13 cellular contexts compared by ENCODE assay signal in the genomic region with DNA sequence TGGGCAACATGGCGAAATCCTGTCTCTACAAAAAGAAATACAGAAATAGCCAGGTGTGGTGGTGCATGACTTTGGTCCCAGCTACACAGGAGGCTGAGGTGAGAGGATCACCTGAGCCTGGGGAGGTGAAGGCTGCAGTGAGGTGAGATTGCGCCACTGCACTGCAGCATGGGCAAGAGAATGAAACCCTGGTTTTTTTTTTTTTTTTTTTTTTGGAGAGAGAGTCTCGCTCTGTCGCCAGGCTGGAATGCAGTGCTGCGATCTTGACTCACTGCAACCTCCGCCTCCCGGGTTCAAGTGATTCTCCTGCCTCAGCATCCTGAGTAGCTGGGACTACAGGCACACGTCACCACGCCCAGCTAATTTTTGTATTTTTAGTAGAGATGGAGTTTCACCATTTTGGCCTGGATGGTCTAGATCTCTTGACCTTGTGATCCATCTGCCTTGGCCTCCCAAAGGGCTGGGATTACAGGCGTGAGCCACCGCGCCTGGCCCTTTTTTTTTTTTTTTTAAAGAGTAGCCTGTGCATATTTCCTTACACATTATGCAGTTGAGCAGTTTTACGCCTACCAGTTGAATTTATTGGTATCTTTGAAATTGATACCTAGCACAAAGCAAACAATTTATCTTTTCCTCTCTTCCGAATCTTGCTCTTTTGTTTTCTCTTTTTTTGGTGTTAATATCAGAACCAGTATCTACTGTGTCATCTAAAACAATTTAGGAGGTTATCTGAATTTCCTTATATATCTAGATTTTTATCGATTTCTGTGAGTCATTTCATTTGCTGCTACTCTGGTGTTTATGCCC.
"Had no signal": no experiment of that assay in that cellular context is flagged by ENCODE, and none has a peak within 500 bp of the region (broad histone marks: within the 10 kb centered on the region; RNA-seq: fewer than 3 reads in every experiment).

No MANE protein-coding gene starts in this region.

- ATAC-seq: activated CD8-positive, alpha-beta T cell treated with anti-CD3 and anti-CD28 coated beads for 36 hours; body of pancreas; effector memory CD8-positive, alpha-beta T cell; heart left ventricle had no signal

- H3K4me3 ChIP-seq: body of pancreas, heart left ventricle, left ventricle myocardium inferior, prostate gland, right atrium auricular region, tibial nerve had no signal

- DNase-seq: activated B cell treated with CpG ODN at 0.5 μM for 24 hours; activated CD8-positive, alpha-beta T cell treated with anti-CD3 and anti-CD28 coated beads for 36 hours; activated naive CD4-positive, alpha-beta T cell treated with anti-CD3 and anti-CD28 coated beads for 36 hours; activated T-cell treated with anti-CD3 and anti-CD28 coated beads, Interleukin-2, amount 50 U/mL, for 24 hours; body of pancreas; caudate nucleus; effector memory CD8-positive, alpha-beta T cell; heart left ventricle; kidney; left ventricle myocardium inferior had no signal
